Comparison of ENCODE assay signal across 1 cellular context in the genomic region with DNA sequence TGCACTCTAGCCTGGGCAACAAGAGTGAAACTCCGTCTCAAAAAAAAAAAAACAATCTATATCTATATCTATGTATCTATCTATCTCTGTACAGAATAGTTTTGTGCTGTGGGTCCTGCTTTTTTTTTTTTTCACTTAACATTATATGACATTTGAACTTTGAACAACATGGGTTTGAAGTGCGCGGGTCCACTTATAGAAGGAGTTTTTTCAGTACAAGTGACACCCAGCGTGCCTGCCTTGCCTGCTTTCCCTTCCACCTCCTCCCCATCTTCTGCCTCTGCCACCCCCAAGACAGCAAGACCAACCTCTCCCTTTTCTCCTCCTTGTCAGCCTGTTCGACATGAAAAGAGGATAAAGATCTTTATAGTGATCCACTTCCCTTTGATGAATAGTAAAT.
TF ChIP-seq lines count a peak whose summit lies in the region.

No MANE protein-coding gene starts in this region.

TF ChIP-seq in IMR-90, 13 proteins besides CTCF, POLR2A, EP300 and RAD21 (continued from another document):
- no peak for TF ChIP-seq ELK1 (IDR thresholded peaks at IDR 0.05; ENCODE audit: borderline replicate concordance, low read depth, low read length)
- no peak for TF ChIP-seq USF2 (IDR thresholded peaks at IDR 0.05; ENCODE audit: low read depth, low read length)
TF ChIP-seq in IMR-90: peak in this region for 0.
